In the genomic region with DNA sequence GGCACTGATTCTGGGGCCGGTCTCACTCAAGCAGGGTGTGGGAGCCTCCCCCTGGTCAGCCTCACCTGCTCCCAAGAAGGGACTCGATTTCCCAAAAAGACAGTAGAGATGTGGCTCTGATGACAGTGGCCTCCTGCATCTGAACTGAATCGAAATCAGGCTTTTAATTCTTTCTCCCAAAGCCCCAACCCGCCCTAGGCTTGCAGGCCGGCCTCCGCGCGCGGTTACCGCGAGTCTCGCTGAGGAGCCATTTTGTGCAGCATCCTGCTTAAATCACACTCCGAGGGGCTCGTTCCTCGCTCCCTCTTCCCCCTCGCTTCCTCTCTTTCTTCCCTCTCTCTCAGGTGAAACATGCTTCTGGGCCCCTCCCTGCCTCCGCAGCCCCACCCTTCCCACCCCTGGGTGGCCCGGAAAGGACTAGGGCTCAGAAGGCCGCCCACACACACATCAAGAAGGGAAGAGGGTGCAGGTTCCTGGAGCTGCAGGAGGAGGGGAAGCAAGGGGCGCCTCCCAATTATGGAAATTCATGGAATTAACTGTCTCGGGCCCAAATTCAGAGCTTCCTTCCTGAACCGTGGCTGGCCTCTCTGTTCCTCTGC, we compare ENCODE assay signal across 27 cellular contexts.
"Had no signal": no experiment of that assay in that cellular context is flagged by ENCODE, and none has a peak within 500 bp of the region (broad histone marks: within the 10 kb centered on the region; RNA-seq: fewer than 3 reads in every experiment).

No MANE protein-coding gene starts in this region.

- H3K36me3 ChIP-seq: breast epithelium, SJCRH30 had no signal

- DNase-seq: activated B cell treated with CpG ODN at 0.5 μM for 24 hours; activated CD4-positive, alpha-beta T cell treated with anti-CD3 and anti-CD28 coated beads for 1 hour; activated CD4-positive, alpha-beta T cell treated with anti-CD3 and anti-CD28 coated beads, Interleukin-2, amount 50 U/mL, for 48 hours; activated CD8-positive, alpha-beta memory T cell treated with anti-CD3 and anti-CD28 coated beads, Interleukin-2, amount 10 ng/mL, durations not matched to agents 7 days and 5 days; activated gamma-delta T cell; activated naive CD4-positive, alpha-beta T cell treated with anti-CD3 and anti-CD28 coated beads for 36 hours; activated T-cell treated with anti-CD3 and anti-CD28 coated beads, Interleukin-2, amount 50 U/mL, for 4 hours; central memory CD4-positive, alpha-beta T cell; KG1; NCI-H1048; NCI-H146; NCI-H187 treated with DMSO at 0.1 percent for 48 hours; NCI-H2081 treated with DMSO at 0.1 percent for 48 hours; NCI-H2171; NCI-H345; NCI-H510A; NCI-H526 treated with DMSO at 0.1 percent for 48 hours; NCI-H82; Right ventricle myocardium superior; RPMI8226; SJCRH30; T-helper 17 cell; T1000 had no signal

- H3K4me3 Mint-ChIP-seq: activated CD4-positive, alpha-beta T cell treated with anti-CD3 and anti-CD28 coated beads, Interleukin-2, amount 10 ng/mL, durations not matched to agents 24 days and 14 days; activated CD8-positive, alpha-beta memory T cell treated with anti-CD3 and anti-CD28 coated beads, Interleukin-2, amount 10 ng/mL, durations not matched to agents 7 days and 5 days; activated naive CD4-positive, alpha-beta T cell treated with anti-CD3 and anti-CD28 coated beads for 36 hours; activated naive CD8-positive, alpha-beta T cell; activated T-cell treated with anti-CD3 and anti-CD28 coated beads, Interleukin-2, amount 50 U/mL, for 4 hours; T-helper 17 cell had no signal

- H3K4me1 ChIP-seq: breast epithelium, SJCRH30 had no signal

- ATAC-seq: activated CD8-positive, alpha-beta memory T cell treated with anti-CD3 and anti-CD28 coated beads, Interleukin-2, amount 10 ng/mL, durations not matched to agents 7 days and 5 days; activated T-cell treated with anti-CD3 and anti-CD28 coated beads, Interleukin-2, amount 50 U/mL, for 4 hours; T-helper 17 cell had no signal

- H3K4me3 ChIP-seq: breast epithelium, SJCRH30 had no signal

- H3K27ac Mint-ChIP-seq: activated B cell treated with CpG ODN at 0.5 μM for 24 hours; activated CD4-positive, alpha-beta T cell treated with anti-CD3 and anti-CD28 coated beads, Interleukin-2, amount 10 ng/mL, durations not matched to agents 24 days and 14 days; activated CD8-positive, alpha-beta memory T cell treated with anti-CD3 and anti-CD28 coated beads, Interleukin-2, amount 10 ng/mL, durations not matched to agents 7 days and 5 days; activated naive CD4-positive, alpha-beta T cell treated with anti-CD3 and anti-CD28 coated beads for 36 hours; activated naive CD8-positive, alpha-beta T cell; T-helper 17 cell had no signal

- H3K9me3 Mint-ChIP-seq: activated B cell treated with CpG ODN at 0.5 μM for 24 hours; activated CD4-positive, alpha-beta T cell treated with anti-CD3 and anti-CD28 coated beads, Interleukin-2, amount 10 ng/mL, durations not matched to agents 24 days and 14 days; activated naive CD4-positive, alpha-beta T cell treated with anti-CD3 and anti-CD28 coated beads for 36 hours; activated T-cell treated with anti-CD3 and anti-CD28 coated beads, Interleukin-2, amount 50 U/mL, for 4 hours had no signal

- H3K27ac ChIP-seq: breast epithelium, SJCRH30 had no signal

- H3K36me3 Mint-ChIP-seq: activated CD8-positive, alpha-beta memory T cell treated with anti-CD3 and anti-CD28 coated beads, Interleukin-2, amount 10 ng/mL, durations not matched to agents 7 days and 5 days; activated naive CD8-positive, alpha-beta T cell; IgD-negative memory B cell had no signal

- H3K9me3 ChIP-seq: breast epithelium, SJCRH30 had no signal
